In genomic region chr1:21659099-21659923, GRCh38 we compare ENCODE assay signal across 8 cellular contexts. TPM values are rescaled to one million over a fixed set of nuclear protein-coding genes. Genes with fewer than 3 reads are reported as not detected.
A peak's percentile ranks its signal among the peaks of the same experiment; 100 is the strongest.
DNase-seq lines count a peak whose midpoint lies in the region; ATAC-seq and TF ChIP-seq lines count a peak whose summit lies in the region.

No MANE protein-coding gene starts in this region.

- peaks cover 35% of the 10 kb centered on the region for H3K27me3 ChIP-seq in left ventricle myocardium inferior (ENCODE audit: low read depth)
- peaks cover 4% of the 10 kb centered on the region for H3K27me3 ChIP-seq in rectal smooth muscle tissue (ENCODE audit: control insufficient read depth, insufficient read depth, low read length)

- H3K36me3 ChIP-seq in left ventricle myocardium inferior (no peaks in the 10 kb centered on the region), rectal smooth muscle tissue (ENCODE audit: control insufficient read depth, insufficient read depth, low read length) (no peaks in the 10 kb centered on the region)

- peaks cover 15 to 23% of the 10 kb centered on the region in 2 donors for H3K27me3 Mint-ChIP-seq in T-cell

- CTCF ChIA-PET in T-cell (lab: Charles Lee): interaction anchor here (0.6 to 0.7 kb wide), 3 partner anchors 443 to 1856 kb away, joined by 3 to 5 read pairs (median 3); no protein-coding TSS in a partner anchor

- peaks cover 17% of the 10 kb centered on the region for H3K4me1 ChIP-seq in left ventricle myocardium inferior
- H3K4me1 ChIP-seq in rectal smooth muscle tissue (ENCODE audit: control insufficient read depth, insufficient read depth, low read length): no peaks in the 10 kb centered on the region

- no peaks in the 10 kb centered on the region for H3K9me3 ChIP-seq in left ventricle myocardium inferior (replicated peaks)

- peaks cover 4 to 6% (median 5%) of the 10 kb centered on the region in 3 donors for H3K4me1 Mint-ChIP-seq in T-cell

- intact Hi-C loops in left ventricle myocardium inferior (cut with micrococcal nuclease): no loop called here

- no peaks in the 10 kb centered on the region for H3K9me3 Mint-ChIP-seq in T-cell

- peak overlapping the region; percentile 39 to 61 (median 41) for H3K4me3 Mint-ChIP-seq in T-cell

- H3K36me3 Mint-ChIP-seq in T-cell: no peaks in the 10 kb centered on the region

- H3K27ac ChIP-seq in left ventricle myocardium inferior (replicated peaks): no peak overlapping the region
- H3K27ac ChIP-seq in rectal smooth muscle tissue (ENCODE audit: low read depth, low read length): no peak overlapping the region

- H3K4me3 ChIP-seq in left ventricle myocardium inferior (peak overlapping the region; percentile 43), rectal smooth muscle tissue (ENCODE audit: low read length) (peak overlapping the region; percentile 32)

- no peak overlapping the region for H3K27ac Mint-ChIP-seq in T-cell

- POLR2A ChIA-PET in T-cell (lab: Charles Lee): interaction anchor here in 1 of 2 donors (0.6 kb wide), 1 partner anchor 360 kb away, joined by 4 read pairs; no protein-coding TSS in a partner anchor

- H3K9ac ChIP-seq in rectal smooth muscle tissue (ENCODE audit: low read length): no peak overlapping the region

- TF ChIP-seq CTCF in GM12873 (IDR thresholded peaks at IDR 0.05; ENCODE audit: insufficient read depth, low read depth, low read length, missing control alignments) (peak; percentile 81), left ventricle myocardium inferior (IDR thresholded peaks at IDR 0.05; ENCODE audit: borderline replicate concordance) (peak; percentile 95)

- DNase-seq in NCI-H1092 treated with DMSO at 0.1 percent for 48 hours (lab: John Stamatoyannopoulos, UW): peak; percentile 72
- peak; percentile 62 to 85 (median 76) for DNase-seq in T-cell
- peak; percentile 56 for DNase-seq in activated naive CD8-positive, alpha-beta T cell treated with anti-CD3 and anti-CD28 coated beads, Interleukin-2, amount 50 U/mL, for 16 hours (ENCODE audit: low read depth, low spot score)
- DNase-seq in left ventricle myocardium inferior: peak; percentile 70

- ATAC-seq in T-cell (replicated peaks in 1 of 4) (peak; percentile 89 to 97 (median 94)), HG03460 (IDR thresholded peaks at IDR 0.05; ENCODE audit: unreplicated experiment) (no peak), GM18870 (IDR thresholded peaks at IDR 0.05; ENCODE audit: unreplicated experiment) (no peak)

RNA-seq across cellular contexts. Expression of gene RAP1GAP, which starts 9.8 kb away (rescaled TPM):
- total RNA-seq in T-cell (1 to 10 TPM in 1 of 5 donors, under 1 TPM in 4; 0.18 to 1.0 (median 0.35) TPM), left ventricle myocardium inferior (6.2 TPM)

Comparison
In these comparisons a context has a peak if more than half of its experiments do, and no peak if none do; other contexts are left out.
1. ATAC-seq: peak in T-cell (4 of 4); none in HG03460 (single experiment) and GM18870 (single experiment).
2. Peak in every context shown above with its lines, with median percentiles within 50 percentile points of each other: DNase-seq.